In the genomic region with DNA sequence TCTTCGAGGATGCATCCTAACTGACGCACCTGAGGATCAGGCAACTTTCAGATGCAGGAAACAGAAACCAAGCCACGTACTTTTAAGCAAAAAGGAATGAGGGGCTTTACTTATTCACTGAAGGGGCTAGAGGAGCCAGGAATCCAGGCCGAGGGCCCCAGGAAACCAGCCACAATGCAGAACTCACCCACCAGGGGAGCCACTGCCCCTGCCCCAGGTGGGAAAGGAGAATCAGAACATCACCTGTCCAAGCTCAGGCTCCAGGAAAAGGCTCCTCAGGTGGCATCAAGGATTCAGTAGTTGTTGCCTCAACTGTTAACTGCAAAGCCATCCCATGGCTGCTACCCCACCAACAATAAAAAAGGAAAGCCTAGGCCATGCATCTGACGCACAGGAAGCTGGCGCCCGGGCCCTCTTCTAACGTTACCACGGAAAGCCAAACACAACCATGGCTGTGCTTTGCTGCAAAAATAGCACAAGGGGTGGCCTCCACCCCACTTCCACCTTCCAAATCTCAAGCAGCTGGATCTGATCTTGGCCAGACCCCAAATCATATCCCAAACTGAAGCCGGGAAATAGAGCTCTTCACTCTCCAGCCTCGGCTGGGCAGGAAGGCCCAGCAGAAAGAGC, we compare ENCODE assay signal across 13 cellular contexts.
DNase-seq lines count a peak whose midpoint lies in the region; ATAC-seq lines count a peak whose summit lies in the region.
"Had no signal": no experiment of that assay in that cellular context is flagged by ENCODE, and none has a peak within 500 bp of the region (broad histone marks: within the 10 kb centered on the region; RNA-seq: fewer than 3 reads in every experiment).

No MANE protein-coding gene starts in this region.

- peak overlapping the region; percentile 48 for H3K27ac Mint-ChIP-seq in activated CD4-positive, alpha-beta T cell treated with anti-CD3 and anti-CD28 coated beads, Interleukin-2, amount 10 ng/mL, durations not matched to agents 7 days and 5 days
- H3K27ac Mint-ChIP-seq in activated naive CD8-positive, alpha-beta T cell treated with anti-CD3 and anti-CD28 coated beads for 36 hours = peak overlapping the region; percentile 76

- H3K4me3 Mint-ChIP-seq in activated CD4-positive, alpha-beta T cell treated with anti-CD3 and anti-CD28 coated beads, Interleukin-2, amount 10 ng/mL, durations not matched to agents 7 days and 5 days = no peak overlapping the region
- H3K4me3 Mint-ChIP-seq in activated naive CD8-positive, alpha-beta T cell treated with anti-CD3 and anti-CD28 coated beads for 36 hours = no peak overlapping the region

- H3K27ac ChIP-seq in right cardiac atrium (ENCODE audit: low read length) (no peak overlapping the region), stomach smooth muscle (ENCODE audit: low read length) (peak overlapping the region; percentile 58)
- H3K27ac ChIP-seq: A549 had no signal

- H3K4me1 ChIP-seq in right cardiac atrium (ENCODE audit: control insufficient read depth, insufficient read depth, low read length) (peaks cover 9% of the 10 kb centered on the region), stomach smooth muscle (ENCODE audit: control insufficient read depth, insufficient read depth, low read length) (peaks cover 14% of the 10 kb centered on the region)
- H3K4me1 ChIP-seq: A549 had no signal

- ATAC-seq in right cardiac atrium (peak; percentile 64 to 79), HG02763 (IDR thresholded peaks at IDR 0.05; ENCODE audit: unreplicated experiment) (no peak), HG03280 (IDR thresholded peaks at IDR 0.05; ENCODE audit: unreplicated experiment) (no peak), HG02973 (IDR thresholded peaks at IDR 0.05; ENCODE audit: unreplicated experiment) (no peak)
- ATAC-seq: A549, Panc1 had no signal

- no peak overlapping the region for H3K9ac ChIP-seq in stomach smooth muscle (ENCODE audit: low read length in 2 of 2)

- CTCF ChIA-PET in activated CD4-positive, alpha-beta T cell treated with anti-CD3 and anti-CD28 coated beads, Interleukin-2, amount 10 ng/mL, durations not matched to agents 7 days and 5 days (lab: Charles Lee) = interaction anchor here (0.7 to 1.6 kb wide), 5 partner anchors 19 to 66 kb away, joined by 3 to 4 read pairs (median 3); no protein-coding TSS in a partner anchor

- H3K36me3 ChIP-seq in stomach smooth muscle (ENCODE audit: control insufficient read depth in 2 of 2, insufficient read depth in 2 of 2, low read length in 2 of 2) = no peaks in the 10 kb centered on the region

- H3K27me3 ChIP-seq in right cardiac atrium (ENCODE audit: control insufficient read depth, insufficient read depth) (no peaks in the 10 kb centered on the region), stomach smooth muscle (ENCODE audit: control insufficient read depth in 1 of 2, insufficient read depth in 2 of 2, low read length in 2 of 2) (no peaks in the 10 kb centered on the region)

- H3K4me1 Mint-ChIP-seq in activated CD4-positive, alpha-beta T cell treated with anti-CD3 and anti-CD28 coated beads, Interleukin-2, amount 10 ng/mL, durations not matched to agents 7 days and 5 days = peaks cover 37% of the 10 kb centered on the region
- peaks cover 46% of the 10 kb centered on the region for H3K4me1 Mint-ChIP-seq in activated naive CD8-positive, alpha-beta T cell treated with anti-CD3 and anti-CD28 coated beads for 36 hours

- POLR2A ChIA-PET in activated CD4-positive, alpha-beta T cell treated with anti-CD3 and anti-CD28 coated beads, Interleukin-2, amount 10 ng/mL, durations not matched to agents 7 days and 5 days (lab: Charles Lee) = no interaction called here

- peaks cover 53% of the 10 kb centered on the region for H3K36me3 Mint-ChIP-seq in activated CD4-positive, alpha-beta T cell treated with anti-CD3 and anti-CD28 coated beads, Interleukin-2, amount 10 ng/mL, durations not matched to agents 7 days and 5 days (ENCODE audit: low read depth)
- peaks cover 40% of the 10 kb centered on the region for H3K36me3 Mint-ChIP-seq in activated naive CD8-positive, alpha-beta T cell treated with anti-CD3 and anti-CD28 coated beads for 36 hours

- WGBS in right cardiac atrium = 46% methylated on average over 11 of the region's 11 CpGs

- DNase-seq in activated CD4-positive, alpha-beta T cell treated with anti-CD3 and anti-CD28 coated beads, Interleukin-2, amount 10 ng/mL, durations not matched to agents 7 days and 5 days = no peak
- DNase-seq in activated CD4-positive, alpha-beta T cell treated with anti-CD3 and anti-CD28 coated beads for 48 hours = no peak
- no peak for DNase-seq in activated naive CD8-positive, alpha-beta T cell treated with anti-CD3 and anti-CD28 coated beads for 36 hours
- peak; percentile 59 to 81 (median 70) for DNase-seq in right cardiac atrium
- DNase-seq: DMS79; kidney glomerular epithelial cell; stimulated activated CD4-positive, alpha-beta T cell treated with anti-CD3 and anti-CD28 coated beads, Interleukin-2, amount 100 ng/mL, for 48 hours had no signal

- no peak overlapping the region for H3K4me3 ChIP-seq in right cardiac atrium (ENCODE audit: low read length)
- no peak overlapping the region for H3K4me3 ChIP-seq in stomach smooth muscle (ENCODE audit: low read length in 2 of 2)
- H3K4me3 ChIP-seq: A549 had no signal

- no peaks in the 10 kb centered on the region for H3K9me3 ChIP-seq in right cardiac atrium (ENCODE audit: control insufficient read depth, low read length)
- no peaks in the 10 kb centered on the region for H3K9me3 ChIP-seq in stomach smooth muscle (ENCODE audit: control insufficient read depth in 2 of 2, low read length in 2 of 2)
- H3K9me3 ChIP-seq: A549 had no signal

- no peaks in the 10 kb centered on the region for H3K9me3 Mint-ChIP-seq in activated CD4-positive, alpha-beta T cell treated with anti-CD3 and anti-CD28 coated beads, Interleukin-2, amount 10 ng/mL, durations not matched to agents 7 days and 5 days
- no peaks in the 10 kb centered on the region for H3K9me3 Mint-ChIP-seq in activated naive CD8-positive, alpha-beta T cell treated with anti-CD3 and anti-CD28 coated beads for 36 hours

- H3K27me3 Mint-ChIP-seq in activated CD4-positive, alpha-beta T cell treated with anti-CD3 and anti-CD28 coated beads, Interleukin-2, amount 10 ng/mL, durations not matched to agents 7 days and 5 days = no peaks in the 10 kb centered on the region
- no peaks in the 10 kb centered on the region for H3K27me3 Mint-ChIP-seq in activated naive CD8-positive, alpha-beta T cell treated with anti-CD3 and anti-CD28 coated beads for 36 hours

- intact Hi-C loops in right cardiac atrium (cut with DNase I) = no loop called here

Comparison
In these comparisons a context has a peak if more than half of its experiments do, and no peak if none do; other contexts are left out.
1. DNase-seq: peak in right cardiac atrium (3 of 3); none in activated CD4-positive, alpha-beta T cell treated with anti-CD3 and anti-CD28 coated beads, Interleukin-2, amount 10 ng/mL, durations not matched to agents 7 days and 5 days (single experiment), activated CD4-positive, alpha-beta T cell treated with anti-CD3 and anti-CD28 coated beads for 48 hours (single experiment) and activated naive CD8-positive, alpha-beta T cell treated with anti-CD3 and anti-CD28 coated beads for 36 hours (single experiment).
2. ATAC-seq: peak in right cardiac atrium (2 of 2); none in HG02763 (single experiment), HG03280 (single experiment) and HG02973 (single experiment).